Comparison of ENCODE assay signal across 23 cellular contexts in genomic region chr2:234514099-234514498, GRCh38.
"Had no signal": no experiment of that assay in that cellular context is flagged by ENCODE, and none has a peak within 500 bp of the region (broad histone marks: within the 10 kb centered on the region; RNA-seq: fewer than 3 reads in every experiment).

No MANE protein-coding gene starts in this region.

- ATAC-seq: left colon; left ventricle myocardium superior; stimulated activated effector memory CD8-positive, alpha-beta T cell treated with anti-CD3 and anti-CD28 coated beads, Interleukin-12 subunit alpha, Interleukin-12 subunit beta, amount 100 ng/mL, for 72 hours; stimulated activated naive CD8-positive, alpha-beta T cell treated with anti-CD3 and anti-CD28 coated beads, Interleukin-15, Interleukin-2, amounts not matched to agents 100 U/mL and 50 U/mL, for 24 hours had no signal

- H3K9me3 ChIP-seq: heart left ventricle, right atrium auricular region, suprapubic skin, thyroid gland, upper lobe of left lung, vagina had no signal

- DNase-seq: cortex of kidney; dorsolateral prefrontal cortex; effector CD8-positive, alpha-beta T cell; heart left ventricle; hippocampal formation; left colon; left ventricle myocardium superior; mesenchymal stem cell; midbrain; naive B cell; nephron progenitor cell; posterior cingulate gyrus; small intestine; stimulated activated CD4-positive, alpha-beta T cell treated with anti-CD3 and anti-CD28 coated beads, Interleukin-4, amount 100 ng/mL, for 1 hour; stimulated activated CD8-positive, alpha-beta memory T cell treated with anti-CD3 and anti-CD28 coated beads, Interleukin-4, amount 100 ng/mL, for 48 hours; stimulated activated naive CD8-positive, alpha-beta T cell treated with anti-CD3 and anti-CD28 coated beads, Interleukin-15, Interleukin-2, amounts not matched to agents 100 U/mL and 50 U/mL, for 24 hours; thyroid gland; upper lobe of left lung had no signal

- H3K4me3 ChIP-seq: dorsolateral prefrontal cortex, heart left ventricle, lung, right atrium auricular region, suprapubic skin, thyroid gland, upper lobe of left lung, vagina had no signal

- H3K27ac ChIP-seq: dorsolateral prefrontal cortex, heart left ventricle, right atrium auricular region, suprapubic skin, thyroid gland, upper lobe of left lung, vagina had no signal

- H3K36me3 ChIP-seq: heart left ventricle, right atrium auricular region, suprapubic skin, thyroid gland, upper lobe of left lung, vagina had no signal

- H3K4me1 ChIP-seq: heart left ventricle, right atrium auricular region, suprapubic skin, thyroid gland, upper lobe of left lung, vagina had no signal

- H3K27me3 ChIP-seq: right atrium auricular region, suprapubic skin, thyroid gland, upper lobe of left lung, vagina had no signal
